ENCODE assay signal across 8 cellular contexts in genomic region chr17:28842282-28843012, GRCh38. TPM values are rescaled to one million over a fixed set of nuclear protein-coding genes. Genes with fewer than 3 reads are reported as not detected.
DNase-seq lines count a peak whose midpoint lies in the region; ATAC-seq and TF ChIP-seq lines count a peak whose summit lies in the region.

Gene FAM222B, minus strand, starts transcription at chr17:28842790. Its CDS starts 76,123 bp downstream, at chr17:28766667.

- POLR2A ChIA-PET in HCT116 (lab: Charles Lee): interaction anchor here (1.0 to 1.4 kb wide), 4 partner anchors 10 to 123 kb away, joined by 3 to 6 read pairs (median 4); partner anchors contain the start of gene RPL23A

- no peaks in the 10 kb centered on the region for H3K9me2 ChIP-seq in HCT116 (ENCODE audit: insufficient read depth)

- peak within 1 kb of the TSS; percentile 75 for H3K9ac ChIP-seq in HCT116 (ENCODE audit: low read length)

- peak within 1 kb of the TSS; percentile 53 for H3K27ac ChIP-seq in HCT116 (ENCODE audit: low read depth, low read length)
- peak within 1 kb of the TSS; percentile 50 for H3K27ac ChIP-seq in temporal lobe (ENCODE audit: low read depth, low read length)

- H3K4me2 ChIP-seq in HCT116 (ENCODE audit: low read length): peak within 1 kb of the TSS; percentile 83

- peak within 1 kb of the TSS; percentile 99 for H3K4me3 Mint-ChIP-seq in activated naive CD4-positive, alpha-beta T cell treated with anti-CD3 and anti-CD28 coated beads, Interleukin-2, amount 50 U/mL, for 24 hours

- no peaks in the 10 kb centered on the region for H3K27me3 Mint-ChIP-seq in activated naive CD4-positive, alpha-beta T cell treated with anti-CD3 and anti-CD28 coated beads, Interleukin-2, amount 50 U/mL, for 24 hours

- BruUV-seq in HCT116 (replicated peaks; lab: Mats Ljungman, UMichigan): no TSS peak

- no peaks in the 10 kb centered on the region for H3K27me3 ChIP-seq in HCT116 (ENCODE audit: insufficient read depth, low read length)

- CTCF ChIA-PET in HCT116 (lab: Charles Lee): interaction anchor here (1.1 to 2.2 kb wide), 2 partner anchors 79 to 275 kb away, joined by 3 to 11 read pairs; no protein-coding TSS in a partner anchor

- TF ChIP-seq POLR2A in HCT116 (IDR thresholded peaks at IDR 0.05; ENCODE audit: borderline replicate concordance, extremely low read depth, insufficient read depth, insufficient read length) (peak; percentile 17), NB4 (IDR thresholded peaks at IDR 0.05; ENCODE audit: extremely low read depth, insufficient read length) (peak; percentile 61)

- H3K4me1 Mint-ChIP-seq in activated naive CD4-positive, alpha-beta T cell treated with anti-CD3 and anti-CD28 coated beads, Interleukin-2, amount 50 U/mL, for 24 hours: peaks cover 23% of the 10 kb centered on the region

- intact Hi-C loops in HCT116 (cut with micrococcal nuclease): no loop called here

- H2AFZ ChIP-seq in HCT116 (ENCODE audit: low read depth, low read length, poor library complexity, severe bottlenecking): no peak within 1 kb of the TSS

- H3K4me3 ChIP-seq in HCT116 (replicated peaks in 1 of 2; ENCODE audit: low read depth in 1 of 2, low read length in 2 of 2): peak within 1 kb of the TSS; percentile 84 to 96
- peak within 1 kb of the TSS; percentile 73 for H3K4me3 ChIP-seq in NB4 (ENCODE audit: low read depth, low read length)

- H3K4me1 ChIP-seq in HCT116 (ENCODE audit: control insufficient read depth in 1 of 2, insufficient read depth in 2 of 2, low read length in 2 of 2): peaks cover 3 to 18% of the 10 kb centered on the region in 2 experiments; a peak in 3 of 4 replicates

- H3K27ac Mint-ChIP-seq in activated naive CD4-positive, alpha-beta T cell treated with anti-CD3 and anti-CD28 coated beads, Interleukin-2, amount 50 U/mL, for 24 hours: peak within 1 kb of the TSS; percentile 95

- ATAC-seq in HCT116 (peak; percentile 98), omental fat pad (ENCODE audit: low FRiP score) (peak; percentile 96)

- no peaks in the 10 kb centered on the region for H3K9me3 ChIP-seq in HCT116 (ENCODE audit: control insufficient read depth in 1 of 2, insufficient read depth in 1 of 2, low read depth in 1 of 2, low read length in 2 of 2)

- peak; percentile 94 for DNase-seq in ELF-1 (ENCODE audit: low read depth, low spot score)
- DNase-seq in HCT116 (ENCODE audit: low read depth, low spot score): peak; percentile 47
- peak; percentile 92 for DNase-seq in NB4 (ENCODE audit: low read depth)
- peak; percentile 41 for DNase-seq in SKM-1 (lab: John Stamatoyannopoulos, UW; ENCODE audit: unreplicated experiment)
- DNase-seq in glomerular visceral epithelial cell (ENCODE audit: extremely low spot score): peak; percentile 89
- DNase-seq in omental fat pad (ENCODE audit: low spot score): peak; percentile 51

- RAD21 ChIA-PET in HCT116 (lab: Charles Lee; ENCODE audit: low non-redundant PET in 1 of 2, low total read pairs in 2 of 2, uncharacterized antibody in 2 of 2, unreplicated experiment in 2 of 2): no interaction called here

- H3K36me3 ChIP-seq in HCT116 (ENCODE audit: control insufficient read depth in 1 of 2, insufficient read depth in 2 of 2, low read length in 2 of 2): no peaks in the 10 kb centered on the region

- TF ChIP-seq CTCF in HCT116 (IDR thresholded peaks at IDR 0.05 in 2 of 3, conservative IDR thresholded peaks at IDR 0.05 in 1 of 3; ENCODE audit: borderline replicate concordance in 1 of 3, insufficient read depth in 1 of 3, low read depth in 2 of 3, low read length in 2 of 3) (no peak), NB4 (IDR thresholded peaks at IDR 0.05; ENCODE audit: low read depth, low read length) (no peak), omental fat pad (IDR thresholded peaks at IDR 0.05) (no peak)

- H3K79me2 ChIP-seq in HCT116 (ENCODE audit: insufficient read depth, low read length): peaks cover 45% of the 10 kb centered on the region

- TF ChIP-seq RAD21 in HCT116 (IDR thresholded peaks at IDR 0.05; ENCODE audit: low read depth): no peak

- no peaks in the 10 kb centered on the region for H4K20me1 ChIP-seq in HCT116 (ENCODE audit: insufficient read depth)

- no peaks in the 10 kb centered on the region for H3K9me3 Mint-ChIP-seq in activated naive CD4-positive, alpha-beta T cell treated with anti-CD3 and anti-CD28 coated beads, Interleukin-2, amount 50 U/mL, for 24 hours

- no peaks in the 10 kb centered on the region for H3K36me3 Mint-ChIP-seq in activated naive CD4-positive, alpha-beta T cell treated with anti-CD3 and anti-CD28 coated beads, Interleukin-2, amount 50 U/mL, for 24 hours

TF ChIP-seq in HCT116, 20 proteins besides CTCF, POLR2A, EP300 and RAD21:
- TF ChIP-seq, protein P1, sequence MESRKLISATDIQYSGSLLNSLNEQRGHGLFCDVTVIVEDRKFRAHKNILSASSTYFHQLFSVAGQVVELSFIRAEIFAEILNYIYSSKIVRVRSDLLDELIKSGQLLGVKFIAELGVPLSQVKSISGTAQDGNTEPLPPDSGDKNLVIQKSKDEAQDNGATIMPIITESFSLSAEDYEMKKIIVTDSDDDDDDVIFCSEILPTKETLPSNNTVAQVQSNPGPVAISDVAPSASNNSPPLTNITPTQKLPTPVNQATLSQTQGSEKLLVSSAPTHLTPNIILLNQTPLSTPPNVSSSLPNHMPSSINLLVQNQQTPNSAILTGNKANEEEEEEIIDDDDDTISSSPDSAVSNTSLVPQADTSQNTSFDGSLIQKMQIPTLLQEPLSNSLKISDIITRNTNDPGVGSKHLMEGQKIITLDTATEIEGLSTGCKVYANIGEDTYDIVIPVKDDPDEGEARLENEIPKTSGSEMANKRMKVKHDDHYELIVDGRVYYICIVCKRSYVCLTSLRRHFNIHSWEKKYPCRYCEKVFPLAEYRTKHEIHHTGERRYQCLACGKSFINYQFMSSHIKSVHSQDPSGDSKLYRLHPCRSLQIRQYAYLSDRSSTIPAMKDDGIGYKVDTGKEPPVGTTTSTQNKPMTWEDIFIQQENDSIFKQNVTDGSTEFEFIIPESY (IDR thresholded peaks at IDR 0.05; ENCODE audit: extremely low read depth, insufficient replicate concordance, low read length): no peak
- TF ChIP-seq SIN3A (IDR thresholded peaks at IDR 0.05; ENCODE audit: low read depth) (no peak), EZH2phosphoT487 (IDR thresholded peaks at IDR 0.05; ENCODE audit: borderline replicate concordance) (no peak), ZNF274 (IDR thresholded peaks at IDR 0.05; ENCODE audit: low read depth, low read length) (no peak), CEBPB (IDR thresholded peaks at IDR 0.05; ENCODE audit: low read depth) (no peak), POLR2AphosphoS5 (IDR thresholded peaks at IDR 0.05; ENCODE audit: low read depth, low read length) (peak; percentile 88), EZH2 (IDR thresholded peaks at IDR 0.05) (no peak), ZFX (IDR thresholded peaks at IDR 0.05) (peak; percentile 52; the same call in 1 of the 2 replicates)
TF ChIP-seq in HCT116: peak in this region for 2.

RNA-seq across cellular contexts. Expression of gene FAM222B, which starts in this region (rescaled TPM):
- total RNA-seq in HCT116 (2021; ENCODE audit: unreplicated experiment): 22.7 TPM
- 14.8 and 15.0 TPM in 2 replicates for polyA plus RNA-seq in HCT116 (2012)
- total RNA-seq in omental fat pad: 10 to 100 TPM; 12.2 to 19.0 (median 14.0) TPM
- total RNA-seq in temporal lobe: 3.4 TPM

Comparison
In these comparisons a context has a peak if more than half of its experiments do, and no peak if none do; other contexts are left out.
1. Peak in every context shown above with its lines: DNase-seq, ATAC-seq, H3K4me3 ChIP-seq and H3K27ac ChIP-seq.
2. DNase-seq: peak in every context shown above with its lines; median percentile 94 in ELF-1; 92 in NB4; 89 in glomerular visceral epithelial cell; 51 in omental fat pad; 47 in HCT116; 41 in SKM-1.